In genomic region chr22:39992088-39992826, GRCh38 we compare ENCODE assay signal across 29 cellular contexts. TPM values are rescaled to one million over a fixed set of nuclear protein-coding genes. Genes with fewer than 3 reads are reported as not detected.
"Had no signal": no experiment of that assay in that cellular context is flagged by ENCODE, and none has a peak within 500 bp of the region (broad histone marks: within the 10 kb centered on the region; RNA-seq: fewer than 3 reads in every experiment).

No MANE protein-coding gene starts in this region.

- H3K4me3 ChIP-seq: ascending aorta, body of pancreas, SJCRH30 had no signal

- DNase-seq: activated CD4-positive, alpha-beta T cell treated with anti-CD3 and anti-CD28 coated beads for 48 hours; activated CD4-positive, alpha-beta T cell treated with anti-CD3 and anti-CD28 coated beads, Interleukin-2, amount 50 U/mL, for 4 hours; activated CD4-positive, CD25-positive, alpha-beta regulatory T cell treated with anti-CD3 and anti-CD28 coated beads, Interleukin-2, amount 50 U/mL, for 72 hours; activated CD8-positive, alpha-beta memory T cell treated with anti-CD3 and anti-CD28 coated beads, Interleukin-2, amount 50 U/mL, for 48 hours; activated CD8-positive, alpha-beta T cell treated with anti-CD3 and anti-CD28 coated beads, Interleukin-2, amount 10 ng/mL, durations not matched to agents 7 days and 5 days; activated naive CD4-positive, alpha-beta T cell treated with anti-CD3 and anti-CD28 coated beads, Interleukin-2, amount 50 U/mL, for 16 hours; activated naive CD8-positive, alpha-beta T cell treated with anti-CD3 and anti-CD28 coated beads, Interleukin-2, amount 50 U/mL, for 24 hours; activated T-cell treated with anti-CD3 and anti-CD28 coated beads, Interleukin-2, amount 50 U/mL, for 1 hour; amniotic stem cell; body of pancreas; KG1; NCI-H1048; NCI-H146; NCI-H187 treated with DMSO at 0.1 percent for 48 hours; NCI-H2081 treated with DMSO at 0.1 percent for 48 hours; NCI-H2227 treated with DMSO at 0.1 percent for 48 hours; NCI-H446 treated with DMSO at 0.1 percent for 48 hours; NCI-H526; NCI-H774; SJCRH30; SK-N-SH; T-helper 1 cell had no signal

- H3K9me3 Mint-ChIP-seq: activated naive CD8-positive, alpha-beta T cell treated with anti-CD3 and anti-CD28 coated beads, Interleukin-2, amount 50 U/mL, for 24 hours; WTC11 had no signal

- H3K9me3 ChIP-seq: ascending aorta, body of pancreas, SJCRH30, SK-N-SH had no signal

- H3K27ac Mint-ChIP-seq: activated CD8-positive, alpha-beta T cell treated with anti-CD3 and anti-CD28 coated beads, Interleukin-2, amount 10 ng/mL, durations not matched to agents 7 days and 5 days; activated naive CD8-positive, alpha-beta T cell treated with anti-CD3 and anti-CD28 coated beads, Interleukin-2, amount 50 U/mL, for 24 hours; WTC11 had no signal

- H3K36me3 Mint-ChIP-seq: WTC11 had no signal

- H3K36me3 ChIP-seq: ascending aorta, SJCRH30 had no signal

- H3K4me3 Mint-ChIP-seq: activated CD8-positive, alpha-beta T cell treated with anti-CD3 and anti-CD28 coated beads, Interleukin-2, amount 10 ng/mL, durations not matched to agents 7 days and 5 days; activated naive CD8-positive, alpha-beta T cell treated with anti-CD3 and anti-CD28 coated beads, Interleukin-2, amount 50 U/mL, for 24 hours; WTC11 had no signal

- H3K27ac ChIP-seq: ascending aorta, SJCRH30 had no signal

- H3K27me3 ChIP-seq: body of pancreas, SJCRH30 had no signal

- ATAC-seq: activated CD8-positive, alpha-beta T cell treated with anti-CD3 and anti-CD28 coated beads, Interleukin-2, amount 10 ng/mL, durations not matched to agents 7 days and 5 days; activated naive CD8-positive, alpha-beta T cell treated with anti-CD3 and anti-CD28 coated beads, Interleukin-2, amount 50 U/mL, for 24 hours; body of pancreas; WTC11 had no signal

RNA-seq across cellular contexts. Expression of gene FAM83F, which starts 2.5 kb away (rescaled TPM):
- total RNA-seq: ascending aorta, LHCN-M2, M059J, OCI-LY7, RPMI7951, SJCRH30 had no signal

RNA-seq across cellular contexts. Expression of gene TMA7B, which starts 32.1 kb away (rescaled TPM):
- total RNA-seq: ascending aorta, body of pancreas, bronchial epithelial cell, LHCN-M2, M059J, OCI-LY7, WTC11 had no signal
